19 cellular contexts compared by ENCODE assay signal in the genomic region with DNA sequence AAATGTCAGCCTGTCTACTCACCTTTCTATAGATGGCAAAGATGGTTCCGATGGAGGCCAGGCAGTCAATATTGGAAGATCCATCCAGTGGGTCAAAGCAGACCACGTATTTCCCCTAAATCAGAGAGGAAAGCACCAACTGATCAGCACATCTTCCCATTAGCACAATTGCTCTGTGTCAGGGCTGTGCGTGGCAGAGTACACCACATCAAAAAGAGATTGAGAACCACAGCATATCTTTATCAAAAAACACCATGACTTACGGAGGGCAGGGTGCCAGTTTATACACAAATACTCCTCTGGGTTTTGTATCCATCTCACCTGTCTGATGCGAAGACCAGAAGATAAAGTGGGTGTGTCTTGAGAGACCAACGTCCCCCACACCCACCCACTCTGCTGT. TPM values are rescaled to one million over a fixed set of nuclear protein-coding genes. Genes with fewer than 3 reads are reported as not detected.
"Had no signal": no experiment of that assay in that cellular context is flagged by ENCODE, and none has a peak within 500 bp of the region (broad histone marks: within the 10 kb centered on the region; RNA-seq: fewer than 3 reads in every experiment).

No MANE protein-coding gene starts in this region.

- H3K9me3 ChIP-seq: adrenal gland, colonic mucosa, prostate gland, right lobe of liver, spleen, suprapubic skin, upper lobe of left lung had no signal

- H3K4me1 ChIP-seq: adrenal gland, colonic mucosa, prostate gland, right lobe of liver, suprapubic skin had no signal

- H3K27me3 ChIP-seq: adrenal gland, colonic mucosa, right lobe of liver, upper lobe of left lung had no signal

- H3K9me3 Mint-ChIP-seq: naive B cell; stimulated activated memory B cell treated with anti-CD40 and anti-IgM and Interleukin-4, amounts not matched to agents 10 μg/mL and 1 μg/mL and 100 μg/mL, for 72 hours had no signal

- H3K36me3 Mint-ChIP-seq: naive B cell; stimulated activated memory B cell treated with anti-CD40 and anti-IgM and Interleukin-4, amounts not matched to agents 10 μg/mL and 1 μg/mL and 100 μg/mL, for 72 hours had no signal

- ATAC-seq: left colon; right lobe of liver; stimulated activated memory B cell treated with anti-CD40 and anti-IgM and Interleukin-4, amounts not matched to agents 10 μg/mL and 1 μg/mL and 100 μg/mL, for 72 hours had no signal

- H3K4me3 Mint-ChIP-seq: stimulated activated memory B cell treated with anti-CD40 and anti-IgM and Interleukin-4, amounts not matched to agents 10 μg/mL and 1 μg/mL and 100 μg/mL, for 72 hours had no signal

- H3K27ac ChIP-seq: adrenal gland, colonic mucosa, prostate gland, right lobe of liver, spleen, suprapubic skin, upper lobe of left lung had no signal

- H3K36me3 ChIP-seq: adrenal gland, colonic mucosa, prostate gland, right lobe of liver, spleen, suprapubic skin, upper lobe of left lung had no signal

- H3K4me3 ChIP-seq: adrenal gland, colonic mucosa, prostate gland, right lobe of liver, spleen, suprapubic skin, upper lobe of left lung had no signal

- DNase-seq: adrenal gland; colonic mucosa; effector CD4-positive, alpha-beta T cell; foreskin melanocyte; head of caudate nucleus; left colon; naive B cell; nucleus accumbens; right lobe of liver; spleen; stimulated activated CD4-positive, alpha-beta T cell treated with anti-CD3 and anti-CD28 coated beads, Interleukin-1b, Interleukin-23, amount 100 ng/mL, for 48 hours; upper lobe of left lung had no signal

- H3K27ac Mint-ChIP-seq: naive B cell; stimulated activated memory B cell treated with anti-CD40 and anti-IgM and Interleukin-4, amounts not matched to agents 10 μg/mL and 1 μg/mL and 100 μg/mL, for 72 hours had no signal

RNA-seq across cellular contexts. Expression of a gene that starts 9.1 kb away (rescaled TPM):
- total RNA-seq: cardiac septum; colonic mucosa; endothelial cell of umbilical vein; left colon; lung microvascular endothelial cell; right lobe of liver; spleen; suprapubic skin; T-helper 2 cell treated with Interferon-gamma antibody and Interleukin-4, amounts not matched to agents 100 ng/mL and 5 ng/mL, for 36 hours had no signal

RNA-seq across cellular contexts. Expression of a gene that starts 29.7 kb away (rescaled TPM):
- total RNA-seq: endothelial cell of umbilical vein; lung microvascular endothelial cell; spleen; T-helper 2 cell treated with Interferon-gamma antibody and Interleukin-4, amounts not matched to agents 100 ng/mL and 5 ng/mL, for 36 hours had no signal

RNA-seq across cellular contexts. Expression of a gene that starts 54.8 kb away (rescaled TPM):
- total RNA-seq: lung microvascular endothelial cell; T-helper 2 cell treated with Interferon-gamma antibody and Interleukin-4, amounts not matched to agents 100 ng/mL and 5 ng/mL, for 36 hours had no signal
